29 cellular contexts compared by ENCODE assay signal in genomic region chr5:112018846-112019245, GRCh38.
"Had no signal": no experiment of that assay in that cellular context is flagged by ENCODE, and none has a peak within 500 bp of the region (broad histone marks: within the 10 kb centered on the region; RNA-seq: fewer than 3 reads in every experiment).

No MANE protein-coding gene starts in this region.

- FAIRE-seq: colon, frontal cortex had no signal

- H3K27ac ChIP-seq: adrenal gland, body of pancreas, WERI-Rb-1 had no signal

- H3K27me3 ChIP-seq: adrenal gland, body of pancreas had no signal

- H3K9me3 ChIP-seq: adrenal gland, body of pancreas had no signal

- H3K4me1 ChIP-seq: adrenal gland had no signal

- H3K36me3 ChIP-seq: adrenal gland, WERI-Rb-1 had no signal

- DNase-seq: activated B cell treated with CpG ODN at 0.5 μM for 24 hours; activated CD4-positive, alpha-beta T cell treated with anti-CD3 and anti-CD28 coated beads for 48 hours; activated CD4-positive, alpha-beta T cell treated with anti-CD3 and anti-CD28 coated beads, Interleukin-2, amount 50 U/mL, for 1 hour; activated CD4-positive, alpha-beta T cell treated with anti-CD3 and anti-CD28 coated beads, Interleukin-2, amount 50 U/mL, for 48 hours; activated CD8-positive, alpha-beta memory T cell treated with anti-CD3 and anti-CD28 coated beads for 24 hours; activated CD8-positive, alpha-beta T cell treated with anti-CD3 and anti-CD28 coated beads for 36 hours; activated effector memory CD4-positive, alpha-beta T cell treated with anti-CD3 and anti-CD28 coated beads, Interleukin-2, amount 50 U/mL, for 16 hours; activated naive CD4-positive, alpha-beta T cell treated with anti-CD3 and anti-CD28 coated beads for 36 hours; activated naive CD8-positive, alpha-beta T cell treated with anti-CD3 and anti-CD28 coated beads for 36 hours; activated naive CD8-positive, alpha-beta T cell treated with anti-CD3 and anti-CD28 coated beads, Interleukin-2, amount 50 U/mL, for 24 hours; activated T-cell treated with anti-CD3 and anti-CD28 coated beads, Interleukin-2, amount 50 U/mL, for 4 hours; adrenal gland; amygdala; aorta; body of pancreas; caudate nucleus; cortex of kidney; dermis blood vessel endothelial cell; effector memory CD4-positive, alpha-beta T cell; endodermal cell; foreskin fibroblast; head of caudate nucleus; hippocampal formation; T1000 had no signal

- ATAC-seq: activated CD4-positive, CD25-positive, alpha-beta regulatory T cell treated with anti-CD3 and anti-CD28 coated beads, Interleukin-2, amount 50 U/mL, for 24 hours; activated CD8-positive, alpha-beta T cell treated with anti-CD3 and anti-CD28 coated beads for 36 hours; activated naive CD8-positive, alpha-beta T cell treated with anti-CD3 and anti-CD28 coated beads, Interleukin-2, amount 50 U/mL, for 24 hours; activated T-cell treated with anti-CD3 and anti-CD28 coated beads, Interleukin-2, amount 50 U/mL, for 4 hours; body of pancreas; esophagus mucosa had no signal

- H3K4me3 ChIP-seq: adrenal gland, body of pancreas had no signal
